In the genomic region with DNA sequence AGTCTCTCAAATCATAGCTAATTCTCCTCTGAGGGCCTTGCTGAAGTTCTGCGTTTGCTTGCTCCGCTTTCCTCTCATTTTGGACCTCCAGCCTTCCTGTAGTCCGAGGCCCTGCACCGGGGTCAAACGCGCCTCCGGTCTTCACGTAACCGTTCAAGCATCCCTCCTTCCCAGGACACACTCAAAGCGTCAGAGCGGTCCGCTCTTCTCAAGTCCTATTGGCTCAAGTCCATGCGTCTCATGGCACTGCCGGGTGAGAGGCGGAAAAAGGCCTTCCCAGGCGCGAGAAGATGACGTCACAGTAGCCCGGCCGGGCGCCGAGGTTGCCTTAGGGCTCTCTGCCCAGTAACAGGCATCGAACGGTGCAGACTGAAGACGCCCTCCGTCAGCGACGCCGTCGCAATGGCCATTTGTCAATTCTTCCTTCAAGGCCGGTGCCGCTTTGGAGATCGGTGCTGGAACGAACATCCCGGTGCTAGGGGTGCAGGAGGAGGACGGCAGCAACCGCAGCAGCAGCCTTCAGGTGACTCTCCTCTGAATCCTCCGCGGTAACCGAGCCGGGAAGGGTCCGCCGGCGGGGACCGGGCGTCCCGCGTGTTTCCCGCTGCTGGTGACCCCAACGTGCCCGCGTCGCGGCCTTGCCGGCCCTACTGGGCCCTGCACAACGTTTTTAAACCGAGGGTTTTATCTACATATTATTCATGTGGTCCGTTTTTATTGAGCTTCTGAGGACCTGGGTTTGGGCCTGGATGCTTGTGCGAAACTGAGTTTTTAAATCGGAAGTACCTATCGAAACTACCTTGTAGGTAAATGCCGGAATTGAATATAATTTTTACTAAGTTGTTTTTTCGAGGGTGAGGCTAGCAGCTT, we compare ENCODE assay signal across 8 cellular contexts. TPM values are rescaled to one million over a fixed set of nuclear protein-coding genes. Genes with fewer than 3 reads are reported as not detected.
DNase-seq lines count a peak whose midpoint lies in the region; ATAC-seq and TF ChIP-seq lines count a peak whose summit lies in the region.

Gene NUP42, plus strand, starts transcription at position 365 of the 870 bp plus-strand sequence. Its CDS starts 38 bp downstream, at position 403.

- TF ChIP-seq CTCF in GM10248 (IDR thresholded peaks at IDR 0.05; ENCODE audit: control extremely low read depth, extremely low read depth, low read depth, missing control alignments): no peak
- TF ChIP-seq CTCF in omental fat pad (IDR thresholded peaks at IDR 0.05): no peak
- peak in 1 of 3 experiments; percentile 47 for TF ChIP-seq CTCF in testis (IDR thresholded peaks at IDR 0.05)

- CTCF ChIA-PET in GM10248 (lab: Yijun Ruan, JAX): interaction anchor here (0.7 to 2.1 kb wide), 2 partner anchors 21 to 91 kb away, joined by 3 to 5 read pairs; no protein-coding TSS in a partner anchor

- H3K4me1 ChIP-seq in testis: peaks cover 8% of the 10 kb centered on the region

- WGBS in testis, 2 donors: 0% methylated on average over 18 to 62 of the region's 63 CpGs

- no peaks in the 10 kb centered on the region for H3K36me3 ChIP-seq in testis (ENCODE audit: low read depth, missing control alignments)

- peak within 1 kb of the TSS; percentile 97 for H3K4me3 Mint-ChIP-seq in activated naive CD8-positive, alpha-beta T cell

- H3K9me3 Mint-ChIP-seq in activated naive CD8-positive, alpha-beta T cell (ENCODE audit: low read depth): no peaks in the 10 kb centered on the region

- H3K27me3 ChIP-seq in testis: no peaks in the 10 kb centered on the region

- H3K27ac Mint-ChIP-seq in activated naive CD8-positive, alpha-beta T cell: peak within 1 kb of the TSS; percentile 99

- no peaks in the 10 kb centered on the region for H3K9me3 ChIP-seq in testis

- peak; percentile 95 for DNase-seq in GM10248 (ENCODE audit: extremely low spot score)
- peak; percentile 99 for DNase-seq in NCI-H1105 (lab: John Stamatoyannopoulos, UW)
- peak; percentile 99 for DNase-seq in SKM-1 treated with dmso at 0.1 percent for 144 hours (lab: John Stamatoyannopoulos, UW; ENCODE audit: unreplicated experiment)
- DNase-seq in glomerular visceral epithelial cell (ENCODE audit: extremely low spot score): peak; percentile 98
- DNase-seq in omental fat pad (ENCODE audit: low spot score): peak; percentile 77
- peak; percentile 96 for DNase-seq in testis

- H3K27me3 Mint-ChIP-seq in activated naive CD8-positive, alpha-beta T cell: no peaks in the 10 kb centered on the region

- peak within 1 kb of the TSS; percentile 75 to 93 for H3K4me3 ChIP-seq in testis

- peaks cover 38% of the 10 kb centered on the region for H3K4me1 Mint-ChIP-seq in activated naive CD8-positive, alpha-beta T cell (ENCODE audit: low read depth)

- intact Hi-C loops in testis (cut with DNase I; ENCODE audit: low total_unique reads): loop anchor here (10.0 kb wide), 1 partner anchor 77 kb away; the partner anchor contains the start of gene KLHL7

- H3K36me3 Mint-ChIP-seq in activated naive CD8-positive, alpha-beta T cell: peaks cover 5% of the 10 kb centered on the region

- peak within 1 kb of the TSS; percentile 78 to 83 for H3K27ac ChIP-seq in testis

- peak; percentile 95 for ATAC-seq in HG02623 (IDR thresholded peaks at IDR 0.05; ENCODE audit: unreplicated experiment)
- ATAC-seq in omental fat pad (ENCODE audit: low FRiP score): peak; percentile 99

- TF ChIP-seq POLR2A in testis (IDR thresholded peaks at IDR 0.05): no peak

- POLR2A ChIA-PET in GM10248 (lab: Yijun Ruan, JAX): no interaction called here

RNA-seq across cellular contexts. Expression of gene NUP42, which starts in this region (rescaled TPM):
- total RNA-seq in omental fat pad (10 to 100 TPM; 16.3 to 37.3 (median 27.0) TPM), testis (10 to 100 TPM; 63.3 to 70.4 TPM)
- 66.1 TPM for polyA plus RNA-seq in testis (ENCODE audit: insufficient read depth, low read depth, low replicate concordance)

Comparison
In these comparisons a context has a peak if more than half of its experiments do, and no peak if none do; other contexts are left out.
1. Peak in every context shown above with its lines: DNase-seq, ATAC-seq, H3K4me3 ChIP-seq and H3K27ac ChIP-seq.